1 cellular context compared by ENCODE assay signal in genomic region chr12:108664338-108665258, GRCh38.
TF ChIP-seq lines count a peak whose summit lies in the region.

No MANE protein-coding gene starts in this region.

TF ChIP-seq in HepG2, 621 proteins besides CTCF, POLR2A, EP300 and RAD21 (continued from another document and continues in another):
- TF ChIP-seq CHCHD3 (CRISPR knock-in tag; IDR thresholded peaks at IDR 0.05), result no peak
- no peak for TF ChIP-seq ZNF367 (CRISPR knock-in tag; IDR thresholded peaks at IDR 0.05; ENCODE audit: borderline replicate concordance)
- 0 out of 2 replicates have a peak, but pooled peaks have one; percentile 65 for TF ChIP-seq ESRRA (CRISPR knock-in tag; IDR thresholded peaks at IDR 0.05; ENCODE audit: low read depth)
- no peak for TF ChIP-seq ZNF597 (CRISPR knock-in tag; IDR thresholded peaks at IDR 0.05)
- TF ChIP-seq ZNF460 (CRISPR knock-in tag; IDR thresholded peaks at IDR 0.05; ENCODE audit: borderline replicate concordance), result no peak
- no peak for TF ChIP-seq TIGD3 (CRISPR knock-in tag; IDR thresholded peaks at IDR 0.05; ENCODE audit: borderline replicate concordance)
- 0 out of 2 replicates have a peak, but pooled peaks have one; percentile 31 for TF ChIP-seq KAT8 (CRISPR knock-in tag; IDR thresholded peaks at IDR 0.05)
- no peak for TF ChIP-seq ZNF124 (CRISPR knock-in tag; IDR thresholded peaks at IDR 0.05)
- peak; percentile 32; the same call in 1 of the 2 replicates for TF ChIP-seq ATF2 (CRISPR knock-in tag; IDR thresholded peaks at IDR 0.05)
- no peak for TF ChIP-seq MLXIP (CRISPR knock-in tag; IDR thresholded peaks at IDR 0.05; ENCODE audit: borderline replicate concordance)
- TF ChIP-seq ZNF713 (CRISPR knock-in tag; IDR thresholded peaks at IDR 0.05), result no peak
- TF ChIP-seq MEIS2 (CRISPR knock-in tag; IDR thresholded peaks at IDR 0.05), result 0 out of 2 replicates have a peak, but pooled peaks have one; percentile 34
- TF ChIP-seq NCOA5 (CRISPR knock-in tag; IDR thresholded peaks at IDR 0.05), result no peak
- TF ChIP-seq ZNF431 (CRISPR knock-in tag; IDR thresholded peaks at IDR 0.05; ENCODE audit: borderline replicate concordance, low read depth), result no peak
- no peak for TF ChIP-seq AFF4 (CRISPR knock-in tag; IDR thresholded peaks at IDR 0.05)
- TF ChIP-seq MYNN (CRISPR knock-in tag; IDR thresholded peaks at IDR 0.05; ENCODE audit: low read depth), result no peak
- 0 out of 2 replicates have a peak, but pooled peaks have one; percentile 38 for TF ChIP-seq ZMYM2 (CRISPR knock-in tag; IDR thresholded peaks at IDR 0.05)
- TF ChIP-seq MBNL3 (CRISPR knock-in tag; conservative IDR thresholded peaks at IDR 0.05), result no peak
- peak; percentile 67 for TF ChIP-seq THAP11 (CRISPR knock-in tag; IDR thresholded peaks at IDR 0.05)
- TF ChIP-seq ISL2 (CRISPR knock-in tag; IDR thresholded peaks at IDR 0.05), result no peak
- no peak for TF ChIP-seq CREBL2 (CRISPR knock-in tag; IDR thresholded peaks at IDR 0.05; ENCODE audit: borderline replicate concordance)
- TF ChIP-seq RFX3 (CRISPR knock-in tag; IDR thresholded peaks at IDR 0.05), result no peak
- TF ChIP-seq SAP130 (CRISPR knock-in tag; IDR thresholded peaks at IDR 0.05; ENCODE audit: low read depth), result peak; percentile 91
- no peak for TF ChIP-seq ZNF589 (CRISPR knock-in tag; conservative IDR thresholded peaks at IDR 0.05)
- peak; percentile 61; the same call in 1 of the 2 replicates for TF ChIP-seq KAT7 (CRISPR knock-in tag; IDR thresholded peaks at IDR 0.05; ENCODE audit: borderline replicate concordance)
- TF ChIP-seq ZUFSP (CRISPR knock-in tag; IDR thresholded peaks at IDR 0.05; ENCODE audit: borderline replicate concordance), result no peak
- TF ChIP-seq ATF7 (IDR thresholded peaks at IDR 0.05), result peak; percentile 25; the same call in 1 of the 2 replicates
- TF ChIP-seq ATF7 (CRISPR knock-in tag; IDR thresholded peaks at IDR 0.05), result peak; percentile 49; the same call in 1 of the 2 replicates
- TF ChIP-seq FIP1L1 (IDR thresholded peaks at IDR 0.05; ENCODE audit: borderline replicate concordance, insufficient read depth, low read depth, low read length), result no peak
- TF ChIP-seq SALL1 (CRISPR knock-in tag; IDR thresholded peaks at IDR 0.05), result peak; percentile 52; the same call in 1 of the 2 replicates
- no peak for TF ChIP-seq GABPA (IDR thresholded peaks at IDR 0.05; ENCODE audit: low read depth, low read length)
- no peak; the same call in 1 of the 2 replicates for TF ChIP-seq GABPA (CRISPR knock-in tag; IDR thresholded peaks at IDR 0.05; ENCODE audit: low read depth)
- TF ChIP-seq PBX3 (CRISPR knock-in tag; IDR thresholded peaks at IDR 0.05; ENCODE audit: borderline replicate concordance), result no peak
- no peak for TF ChIP-seq NAIF1 (CRISPR knock-in tag; IDR thresholded peaks at IDR 0.05; ENCODE audit: borderline replicate concordance)
- no peak for TF ChIP-seq MTERF4 (CRISPR knock-in tag; IDR thresholded peaks at IDR 0.05)
- no peak for TF ChIP-seq MEF2D (CRISPR knock-in tag; IDR thresholded peaks at IDR 0.05)
- TF ChIP-seq ZFP1 (CRISPR knock-in tag; IDR thresholded peaks at IDR 0.05), result 0 out of 2 replicates have a peak, but pooled peaks have one; percentile 37
- TF ChIP-seq TRIM22 (IDR thresholded peaks at IDR 0.05), result no peak
- TF ChIP-seq E2F1 (CRISPR knock-in tag; IDR thresholded peaks at IDR 0.05), result no peak
- TF ChIP-seq TCF7L2 (IDR thresholded peaks at IDR 0.05; ENCODE audit: low read depth, low read length), result no peak
- peak; percentile 21; the same call in 1 of the 2 replicates for TF ChIP-seq ZNF605 (CRISPR knock-in tag; IDR thresholded peaks at IDR 0.05)
- TF ChIP-seq ZNF232 (CRISPR knock-in tag; IDR thresholded peaks at IDR 0.05; ENCODE audit: borderline replicate concordance), result no peak
- no peak for TF ChIP-seq CENPX (CRISPR knock-in tag; IDR thresholded peaks at IDR 0.05)
